ENCODE assay signal across 28 cellular contexts in genomic region chr12:126027816-126028215, GRCh38.
"Had no signal": no experiment of that assay in that cellular context is flagged by ENCODE, and none has a peak within 500 bp of the region (broad histone marks: within the 10 kb centered on the region; RNA-seq: fewer than 3 reads in every experiment).

No MANE protein-coding gene starts in this region.

- DNase-seq: activated CD4-positive, alpha-beta memory T cell treated with anti-CD3 and anti-CD28 coated beads for 36 hours; activated CD4-positive, alpha-beta T cell treated with anti-CD3 and anti-CD28 coated beads for 36 hours; activated CD4-positive, alpha-beta T cell treated with anti-CD3 and anti-CD28 coated beads, Interleukin-2, amount 10 ng/mL, durations not matched to agents 24 days and 14 days; activated CD4-positive, CD25-positive, alpha-beta regulatory T cell; activated CD4-positive, CD25-positive, alpha-beta regulatory T cell treated with anti-CD3 and anti-CD28 coated beads, Interleukin-2, amount 50 U/mL, for 72 hours; activated CD8-positive, alpha-beta memory T cell treated with anti-CD3 and anti-CD28 coated beads, Interleukin-2, amount 10 ng/mL, durations not matched to agents 7 days and 5 days; activated CD8-positive, alpha-beta memory T cell treated with anti-CD3 and anti-CD28 coated beads, Interleukin-2, amount 50 U/mL, for 4 hours; activated CD8-positive, alpha-beta T cell treated with anti-CD3 and anti-CD28 coated beads, Interleukin-2, amount 10 ng/mL, durations not matched to agents 7 days and 5 days; activated effector memory CD4-positive, alpha-beta T cell treated with Interleukin-2 at 50 U/mL for 16 hours; activated gamma-delta T cell treated with Interleukin-2 at 50 U/mL for 16 hours; activated naive CD4-positive, alpha-beta T cell treated with anti-CD3 and anti-CD28 coated beads, Interleukin-2, amount 50 U/mL, for 16 hours; activated naive CD4-positive, alpha-beta T cell treated with Interleukin-2 at 50 U/mL for 16 hours; activated T-cell treated with anti-CD3 and anti-CD28 coated beads, Interleukin-2, amount 50 U/mL, for 24 hours; activated T-cell treated with anti-CD3 and anti-CD28 coated beads, Interleukin-2, amount 50 U/mL, for 72 hours; adrenal gland; dorsolateral prefrontal cortex; effector memory CD4-positive, alpha-beta T cell; endodermal cell; esophagus squamous epithelium; foreskin keratinocyte; heart right ventricle; T-helper 2 cell had no signal

- H3K9me3 ChIP-seq: adrenal gland, ascending aorta, breast epithelium, esophagus squamous epithelium, gastroesophageal sphincter, heart right ventricle had no signal

- H3K27ac ChIP-seq: adrenal gland, ascending aorta, breast epithelium, coronary artery, dorsolateral prefrontal cortex, epithelial cell of prostate, esophagus squamous epithelium, foreskin keratinocyte, gastroesophageal sphincter, heart right ventricle had no signal

- H3K4me3 ChIP-seq: adrenal gland, ascending aorta, breast epithelium, coronary artery, dorsolateral prefrontal cortex, esophagus squamous epithelium, gastroesophageal sphincter, heart right ventricle had no signal

- H3K36me3 ChIP-seq: adrenal gland, ascending aorta, breast epithelium, esophagus squamous epithelium, gastroesophageal sphincter, heart right ventricle had no signal

- H3K27me3 ChIP-seq: adrenal gland, ascending aorta, breast epithelium, dorsolateral prefrontal cortex, esophagus squamous epithelium, foreskin keratinocyte, gastroesophageal sphincter had no signal

- ATAC-seq: activated CD4-positive, alpha-beta T cell treated with anti-CD3 and anti-CD28 coated beads for 36 hours; activated CD8-positive, alpha-beta memory T cell treated with anti-CD3 and anti-CD28 coated beads, Interleukin-2, amount 10 ng/mL, durations not matched to agents 7 days and 5 days; activated CD8-positive, alpha-beta T cell treated with anti-CD3 and anti-CD28 coated beads, Interleukin-2, amount 10 ng/mL, durations not matched to agents 7 days and 5 days; activated T-cell treated with anti-CD3 and anti-CD28 coated beads, Interleukin-2, amount 50 U/mL, for 72 hours; activated T-helper 17 cell treated with anti-CD3 and anti-CD28 coated beads, Interleukin-2, amount 50 U/mL, for 72 hours; foreskin keratinocyte; gastroesophageal sphincter; heart right ventricle had no signal

- H3K4me1 ChIP-seq: adrenal gland, ascending aorta, breast epithelium, esophagus squamous epithelium, foreskin keratinocyte, gastroesophageal sphincter, heart right ventricle had no signal
